8 cellular contexts compared by ENCODE assay signal in the genomic region with DNA sequence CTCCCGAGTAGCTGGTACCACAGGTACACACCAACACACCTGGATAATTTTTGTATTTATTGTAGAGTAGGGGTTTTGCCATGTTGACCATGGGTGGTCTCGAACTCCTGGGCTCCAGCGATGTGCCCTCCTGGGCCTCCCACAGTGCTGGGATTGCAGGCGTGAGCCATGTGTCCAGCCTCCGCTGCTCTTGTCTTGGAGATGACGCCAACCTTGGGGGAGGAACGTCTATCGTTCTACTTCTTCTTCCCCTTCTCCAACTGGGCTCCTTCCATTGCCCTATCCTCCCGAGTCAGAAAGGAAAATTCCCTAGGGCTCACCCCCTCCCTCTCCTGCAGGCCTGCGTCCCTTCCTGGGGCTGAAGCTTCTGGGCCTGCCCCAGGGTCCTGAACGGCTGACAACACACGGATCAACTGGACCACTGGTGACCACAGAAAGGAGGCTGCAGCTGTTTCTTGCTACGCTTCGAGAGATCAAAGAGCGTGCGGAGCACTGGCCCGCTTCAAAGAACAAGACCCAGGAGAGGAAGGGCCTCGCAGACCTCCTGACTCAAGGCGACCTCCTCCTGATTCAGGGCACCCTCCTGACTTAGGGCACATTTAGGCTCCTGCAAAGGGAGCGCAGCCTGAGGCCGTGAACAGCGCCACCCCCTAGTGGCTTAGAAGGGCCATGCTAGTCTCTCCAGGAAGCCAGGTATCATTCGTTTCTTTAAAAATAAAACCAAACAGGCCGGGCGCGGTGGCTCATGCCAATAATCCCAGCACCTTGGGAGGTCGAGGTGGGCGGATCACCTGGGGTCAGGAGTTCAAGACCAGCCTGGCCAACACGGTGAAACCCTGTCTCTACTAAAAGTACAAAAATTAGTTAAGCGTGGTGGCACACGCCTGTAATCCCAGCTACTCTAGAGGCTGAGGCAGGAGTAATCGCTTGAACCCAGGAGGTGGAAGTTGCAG. TPM values are rescaled to one million over a fixed set of nuclear protein-coding genes. Genes with fewer than 3 reads are reported as not detected.
DNase-seq lines count a peak whose midpoint lies in the region; ATAC-seq, FAIRE-seq and TF ChIP-seq lines count a peak whose summit lies in the region.

No MANE protein-coding gene starts in this region.

- intact Hi-C loops in posterior cingulate gyrus (cut with DNase I), result no loop called here

- DNase-seq in activated gamma-delta T cell treated with Interleukin-2 at 50 U/mL for 16 hours (peak; percentile 72), activated gamma-delta T cell (lab: John Stamatoyannopoulos, UW) (no peak), RCC 7860 (ENCODE audit: low spot score) (peak; percentile 44), foreskin melanocyte (peak; percentile 18), posterior cingulate gyrus (peak in 6 of 10 donors; percentile 16 to 90 (median 26)), type B pancreatic cell (ENCODE audit: extremely low spot score, unreplicated experiment) (no peak)
- DNase-seq in activated T-cell treated with anti-CD3 and anti-CD28 coated beads, Interleukin-2, amount 50 U/mL, for 72 hours, result peak; percentile 69 to 70

- H3K9me3 Mint-ChIP-seq in activated T-cell treated with anti-CD3 and anti-CD28 coated beads, Interleukin-2, amount 50 U/mL, for 72 hours, result no peaks in the 10 kb centered on the region
- H3K9me3 Mint-ChIP-seq in type B pancreatic cell, result no peaks in the 10 kb centered on the region

- no peak overlapping the region for H3K27ac Mint-ChIP-seq in activated T-cell treated with anti-CD3 and anti-CD28 coated beads, Interleukin-2, amount 50 U/mL, for 72 hours
- H3K27ac Mint-ChIP-seq in type B pancreatic cell, result no peak overlapping the region

- no peaks in the 10 kb centered on the region for H3K4me1 Mint-ChIP-seq in activated T-cell treated with anti-CD3 and anti-CD28 coated beads, Interleukin-2, amount 50 U/mL, for 72 hours (ENCODE audit: low read depth)
- H3K4me1 Mint-ChIP-seq in type B pancreatic cell (ENCODE audit: unreplicated experiment), result peaks cover 12% of the 10 kb centered on the region

- H3K27me3 Mint-ChIP-seq in activated T-cell treated with anti-CD3 and anti-CD28 coated beads, Interleukin-2, amount 50 U/mL, for 72 hours (ENCODE audit: low read depth), result no peaks in the 10 kb centered on the region
- H3K27me3 Mint-ChIP-seq in type B pancreatic cell, result no peaks in the 10 kb centered on the region

- peak; percentile 74 for TF ChIP-seq CTCF in type B pancreatic cell (conservative IDR thresholded peaks at IDR 0.05)

- H3K36me3 Mint-ChIP-seq in activated T-cell treated with anti-CD3 and anti-CD28 coated beads, Interleukin-2, amount 50 U/mL, for 72 hours (ENCODE audit: insufficient read depth in 2 of 2), result no peaks in the 10 kb centered on the region
- no peaks in the 10 kb centered on the region for H3K36me3 Mint-ChIP-seq in type B pancreatic cell

- peak; percentile 77 for ATAC-seq in HG02973 (IDR thresholded peaks at IDR 0.05; ENCODE audit: unreplicated experiment)
- ATAC-seq in activated T-cell treated with anti-CD3 and anti-CD28 coated beads, Interleukin-2, amount 50 U/mL, for 72 hours (replicated peaks in 1 of 2), result peak; percentile 97

- peak overlapping the region in 1 of 2 donors; percentile 43 for H3K4me3 Mint-ChIP-seq in activated T-cell treated with anti-CD3 and anti-CD28 coated beads, Interleukin-2, amount 50 U/mL, for 72 hours
- H3K4me3 Mint-ChIP-seq in type B pancreatic cell, result no peak overlapping the region

- no peak for FAIRE-seq in RCC 7860 (lab: Jason Lieb, UNC)

RNA-seq across cellular contexts. Expression of a gene that starts 48.5 kb away (rescaled TPM):
- 10 to 100 TPM; 51.3 to 52.0 TPM for total RNA-seq in activated T-cell treated with anti-CD3 and anti-CD28 coated beads, Interleukin-2, amount 50 U/mL, for 72 hours
- 55.1 and 57.3 TPM in 2 replicates for total RNA-seq in type B pancreatic cell (ENCODE audit: low replicate concordance)

Comparison
In these comparisons a context has a peak if more than half of its experiments do, and no peak if none do; other contexts are left out.
1. DNase-seq: peak in activated gamma-delta T cell treated with Interleukin-2 at 50 U/mL for 16 hours (single experiment), RCC 7860 (single experiment), activated T-cell treated with anti-CD3 and anti-CD28 coated beads, Interleukin-2, amount 50 U/mL, for 72 hours (2 of 2), foreskin melanocyte (single experiment) and posterior cingulate gyrus (6 of 10); none in activated gamma-delta T cell (single experiment) and type B pancreatic cell (single experiment).